Comparison of ENCODE assay signal across 31 cellular contexts in the genomic region with DNA sequence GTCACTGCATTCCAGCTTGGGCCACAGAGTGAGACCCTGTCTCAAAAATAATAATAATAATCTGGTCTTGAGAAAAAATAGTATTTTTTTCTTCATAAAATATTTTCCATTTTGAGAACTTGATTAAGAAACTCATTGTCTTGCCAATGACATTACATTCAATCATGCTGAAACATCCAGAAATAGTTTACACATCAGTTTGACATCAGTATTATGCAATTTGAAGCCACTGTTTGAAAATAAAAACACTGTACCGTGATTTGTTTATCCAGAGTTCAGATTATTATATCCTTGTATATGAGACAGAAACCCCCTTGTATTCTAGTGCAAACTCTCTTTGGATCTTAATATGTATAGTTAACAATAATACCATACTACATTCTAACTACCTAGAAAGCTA. TPM values are rescaled to one million over a fixed set of nuclear protein-coding genes. Genes with fewer than 3 reads are reported as not detected.
"Had no signal": no experiment of that assay in that cellular context is flagged by ENCODE, and none has a peak within 500 bp of the region (broad histone marks: within the 10 kb centered on the region; RNA-seq: fewer than 3 reads in every experiment).

No MANE protein-coding gene starts in this region.

- H3K4me1 ChIP-seq: foreskin keratinocyte, parathyroid adenoma, sigmoid colon, testis had no signal

- H3K4me3 Mint-ChIP-seq: activated CD4-positive, alpha-beta T cell treated with anti-CD3 and anti-CD28 coated beads, Interleukin-2, amount 10 ng/mL, durations not matched to agents 24 days and 14 days; activated CD8-positive, alpha-beta memory T cell treated with anti-CD3 and anti-CD28 coated beads, Interleukin-2, amount 10 ng/mL, durations not matched to agents 7 days and 5 days; activated CD8-positive, alpha-beta T cell treated with anti-CD3 and anti-CD28 coated beads for 36 hours; activated naive CD8-positive, alpha-beta T cell treated with anti-CD3 and anti-CD28 coated beads, Interleukin-2, amount 50 U/mL, for 24 hours; activated T-helper 1 cell treated with anti-CD3 and anti-CD28 coated beads, Interleukin-12 subunit alpha, Interleukin-12 subunit beta, Interleukin-2, Interleukin-4 antibody, amounts not matched to agents 30 ng/mL and 10 ng/mL and 1 ng/mL, durations not matched to agents 14 hours and 24 hours and 36 hours; immature natural killer cell; stimulated activated naive B cell treated with anti-CD40 and anti-IgM and Interleukin-4, amounts not matched to agents 10 μg/mL and 1 μg/mL and 100 μg/mL, for 72 hours; type B pancreatic cell had no signal

- H3K9me3 Mint-ChIP-seq: activated CD4-positive, alpha-beta T cell treated with anti-CD3 and anti-CD28 coated beads, Interleukin-2, amount 10 ng/mL, durations not matched to agents 24 days and 14 days; activated CD8-positive, alpha-beta T cell treated with anti-CD3 and anti-CD28 coated beads for 36 hours; activated naive CD8-positive, alpha-beta T cell treated with anti-CD3 and anti-CD28 coated beads, Interleukin-2, amount 50 U/mL, for 24 hours; activated T-helper 1 cell treated with anti-CD3 and anti-CD28 coated beads, Interleukin-12 subunit alpha, Interleukin-12 subunit beta, Interleukin-2, Interleukin-4 antibody, amounts not matched to agents 30 ng/mL and 10 ng/mL and 1 ng/mL, durations not matched to agents 14 hours and 24 hours and 36 hours; immature natural killer cell; stimulated activated naive B cell treated with anti-CD40 and anti-IgM and Interleukin-4, amounts not matched to agents 10 μg/mL and 1 μg/mL and 100 μg/mL, for 72 hours; type B pancreatic cell had no signal

- H3K27me3 Mint-ChIP-seq: type B pancreatic cell had no signal

- H3K27ac Mint-ChIP-seq: activated CD4-positive, alpha-beta T cell treated with anti-CD3 and anti-CD28 coated beads, Interleukin-2, amount 10 ng/mL, durations not matched to agents 24 days and 14 days; activated CD8-positive, alpha-beta memory T cell treated with anti-CD3 and anti-CD28 coated beads, Interleukin-2, amount 10 ng/mL, durations not matched to agents 7 days and 5 days; activated CD8-positive, alpha-beta T cell treated with anti-CD3 and anti-CD28 coated beads for 36 hours; activated naive CD8-positive, alpha-beta T cell treated with anti-CD3 and anti-CD28 coated beads, Interleukin-2, amount 50 U/mL, for 24 hours; activated T-helper 1 cell treated with anti-CD3 and anti-CD28 coated beads, Interleukin-12 subunit alpha, Interleukin-12 subunit beta, Interleukin-2, Interleukin-4 antibody, amounts not matched to agents 30 ng/mL and 10 ng/mL and 1 ng/mL, durations not matched to agents 14 hours and 24 hours and 36 hours; immature natural killer cell; stimulated activated naive B cell treated with anti-CD40 and anti-IgM and Interleukin-4, amounts not matched to agents 10 μg/mL and 1 μg/mL and 100 μg/mL, for 72 hours; type B pancreatic cell had no signal

- H3K4me1 Mint-ChIP-seq: activated CD4-positive, alpha-beta T cell treated with anti-CD3 and anti-CD28 coated beads, Interleukin-2, amount 10 ng/mL, durations not matched to agents 24 days and 14 days; activated CD8-positive, alpha-beta memory T cell treated with anti-CD3 and anti-CD28 coated beads, Interleukin-2, amount 10 ng/mL, durations not matched to agents 7 days and 5 days; activated naive CD8-positive, alpha-beta T cell treated with anti-CD3 and anti-CD28 coated beads, Interleukin-2, amount 50 U/mL, for 24 hours; immature natural killer cell; stimulated activated naive B cell treated with anti-CD40 and anti-IgM and Interleukin-4, amounts not matched to agents 10 μg/mL and 1 μg/mL and 100 μg/mL, for 72 hours had no signal

- H3K9me3 ChIP-seq: body of pancreas, mucosa of descending colon, sigmoid colon, testis had no signal

- H3K27me3 ChIP-seq: body of pancreas, cardiac muscle cell, foreskin keratinocyte, hepatocyte, sigmoid colon, testis had no signal

- DNase-seq: activated CD4-positive, alpha-beta T cell treated with anti-CD3 and anti-CD28 coated beads, Interleukin-2, amount 10 ng/mL, durations not matched to agents 24 days and 14 days; activated CD8-positive, alpha-beta memory T cell treated with anti-CD3 and anti-CD28 coated beads, Interleukin-2, amount 10 ng/mL, durations not matched to agents 7 days and 5 days; activated CD8-positive, alpha-beta T cell treated with anti-CD3 and anti-CD28 coated beads for 36 hours; activated gamma-delta T cell; activated naive CD4-positive, alpha-beta T cell treated with anti-CD3 and anti-CD28 coated beads, Interleukin-2, amount 50 U/mL, for 16 hours; activated naive CD8-positive, alpha-beta T cell treated with anti-CD3 and anti-CD28 coated beads, Interleukin-2, amount 50 U/mL, for 24 hours; activated T-cell treated with anti-CD3 and anti-CD28 coated beads for 4 hours; body of pancreas; dermis blood vessel endothelial cell; effector memory CD4-positive, alpha-beta T cell; foreskin keratinocyte; glutamatergic neuron; immature natural killer cell; mesendoderm; mucosa of descending colon; nucleus accumbens; sigmoid colon; stimulated activated CD4-positive, alpha-beta T cell treated with anti-CD3 and anti-CD28 coated beads, Interleukin-15, amount 100 ng/mL, for 24 hours; stimulated activated naive B cell treated with anti-CD40 and anti-IgM and Interleukin-4, amounts not matched to agents 10 μg/mL and 1 μg/mL and 100 μg/mL, for 72 hours; testis had no signal

- H3K36me3 ChIP-seq: cardiac muscle cell, sigmoid colon had no signal

- ATAC-seq: activated CD4-positive, CD25-positive, alpha-beta regulatory T cell treated with anti-CD3 and anti-CD28 coated beads, Interleukin-2, amount 50 U/mL, for 24 hours; activated CD8-positive, alpha-beta memory T cell treated with anti-CD3 and anti-CD28 coated beads, Interleukin-2, amount 10 ng/mL, durations not matched to agents 7 days and 5 days; activated CD8-positive, alpha-beta T cell treated with anti-CD3 and anti-CD28 coated beads for 36 hours; activated naive CD8-positive, alpha-beta T cell treated with anti-CD3 and anti-CD28 coated beads, Interleukin-2, amount 50 U/mL, for 24 hours; body of pancreas; esophagus mucosa; foreskin keratinocyte; SK-N-SH treated with all-trans-retinoic acid at 6 μM for 48 hours; stimulated activated naive B cell treated with anti-CD40 and anti-IgM and Interleukin-4, amounts not matched to agents 10 μg/mL and 1 μg/mL and 100 μg/mL, for 72 hours had no signal

- H3K4me3 ChIP-seq: body of pancreas, cardiac muscle cell, hepatocyte, mucosa of descending colon, sigmoid colon, smooth muscle cell, testis had no signal

- H3K36me3 Mint-ChIP-seq: activated CD8-positive, alpha-beta memory T cell treated with anti-CD3 and anti-CD28 coated beads, Interleukin-2, amount 10 ng/mL, durations not matched to agents 7 days and 5 days; immature natural killer cell; stimulated activated naive B cell treated with anti-CD40 and anti-IgM and Interleukin-4, amounts not matched to agents 10 μg/mL and 1 μg/mL and 100 μg/mL, for 72 hours; type B pancreatic cell had no signal

- H3K27ac ChIP-seq: body of pancreas, cardiac muscle cell, foreskin keratinocyte, hepatocyte, parathyroid adenoma, testis had no signal

RNA-seq across cellular contexts. Expression of gene FMO2, which starts 6.9 kb away (rescaled TPM):
- total RNA-seq: activated CD4-positive, alpha-beta T cell treated with anti-CD3 and anti-CD28 coated beads, Interleukin-2, amount 10 ng/mL, durations not matched to agents 24 days and 14 days; activated CD8-positive, alpha-beta memory T cell treated with anti-CD3 and anti-CD28 coated beads, Interleukin-2, amount 10 ng/mL, durations not matched to agents 7 days and 5 days; activated CD8-positive, alpha-beta T cell treated with anti-CD3 and anti-CD28 coated beads for 36 hours; activated T-helper 1 cell treated with anti-CD3 and anti-CD28 coated beads, Interleukin-12 subunit alpha, Interleukin-12 subunit beta, Interleukin-2, Interleukin-4 antibody, amounts not matched to agents 30 ng/mL and 10 ng/mL and 1 ng/mL, durations not matched to agents 14 hours and 24 hours and 36 hours; cardiac muscle cell; dermis blood vessel endothelial cell; foreskin keratinocyte; smooth muscle cell; T-helper 2 cell treated with Interferon-gamma antibody and Interleukin-4, amounts not matched to agents 100 ng/mL and 5 ng/mL, for 36 hours had no signal

RNA-seq across cellular contexts. Expression of gene FMO1, which starts 56.3 kb away (rescaled TPM):
- total RNA-seq: activated CD4-positive, alpha-beta T cell treated with anti-CD3 and anti-CD28 coated beads, Interleukin-2, amount 10 ng/mL, durations not matched to agents 24 days and 14 days; activated CD8-positive, alpha-beta memory T cell treated with anti-CD3 and anti-CD28 coated beads, Interleukin-2, amount 10 ng/mL, durations not matched to agents 7 days and 5 days; activated CD8-positive, alpha-beta T cell treated with anti-CD3 and anti-CD28 coated beads for 36 hours; activated T-helper 1 cell treated with anti-CD3 and anti-CD28 coated beads, Interleukin-12 subunit alpha, Interleukin-12 subunit beta, Interleukin-2, Interleukin-4 antibody, amounts not matched to agents 30 ng/mL and 10 ng/mL and 1 ng/mL, durations not matched to agents 14 hours and 24 hours and 36 hours; cardiac muscle cell; dermis blood vessel endothelial cell; foreskin keratinocyte; mucosa of descending colon; pulmonary artery endothelial cell; smooth muscle cell; T-helper 2 cell treated with Interferon-gamma antibody and Interleukin-4, amounts not matched to agents 100 ng/mL and 5 ng/mL, for 36 hours had no signal
